8 cellular contexts compared by ENCODE assay signal in the genomic region with DNA sequence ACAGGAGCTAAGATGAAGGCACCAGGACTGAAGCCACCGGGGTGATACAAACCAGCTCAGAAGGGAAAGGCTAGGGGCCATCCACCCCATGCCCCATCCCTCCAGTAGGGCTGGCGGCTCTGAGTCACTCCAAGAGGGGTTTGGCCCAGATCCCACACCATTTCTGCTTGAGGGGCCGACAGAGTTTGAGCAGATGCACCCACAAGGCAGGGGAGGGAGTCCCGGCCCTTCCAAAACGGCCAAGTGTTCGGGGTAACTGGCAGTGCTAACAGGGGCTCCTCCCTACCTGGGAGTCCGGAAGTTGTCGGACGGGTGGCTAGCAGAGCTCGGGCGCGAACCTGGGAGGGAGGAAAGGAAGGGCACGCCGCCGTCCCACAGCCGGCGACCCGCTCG. TPM values are rescaled to one million over a fixed set of nuclear protein-coding genes. Genes with fewer than 3 reads are reported as not detected.
DNase-seq lines count a peak whose midpoint lies in the region; ATAC-seq, FAIRE-seq and TF ChIP-seq lines count a peak whose summit lies in the region.

No MANE protein-coding gene starts in this region.

- intact Hi-C loops in activated B cell treated with CpG ODN at 0.5 μM for 24 hours (cut with micrococcal nuclease) = loop anchor here (1.0 to 5.0 kb wide), 4 partner anchors 11 to 93 kb away; partner anchors contain the start of genes FAM3A, LAGE3, PLXNA3 and RPL10

- peak overlapping the region; percentile 86 for H3K4me3 Mint-ChIP-seq in activated B cell treated with CpG ODN at 0.5 μM for 24 hours

- POLR2A ChIA-PET in activated B cell treated with CpG ODN at 0.5 μM for 24 hours (lab: Charles Lee) = interaction anchor here (0.5 to 3.1 kb wide), 19 partner anchors 10 to 519 kb away, joined by 3 to 34 read pairs (median 6); partner anchors contain the start of genes ATP6AP1, DNASE1L1, EMD and FAM3A

- H3K4me1 ChIP-seq in BE2C (no peaks in the 10 kb centered on the region), neuron (ENCODE audit: insufficient read depth, low read length) (peaks cover 5% of the 10 kb centered on the region)

- DNase-seq in BE2C = peak; percentile 31
- no peak for DNase-seq in GM19239 (ENCODE audit: insufficient read length, low spot score)
- DNase-seq in activated B cell treated with CpG ODN at 0.5 μM for 24 hours = no peak
- peak; percentile 27 for DNase-seq in fibroblast of gingiva (ENCODE audit: low read depth)
- no peak for DNase-seq in H54 (ENCODE audit: insufficient read length, low spot score)
- no peak for DNase-seq in effector CD8-positive, alpha-beta T cell (lab: John Stamatoyannopoulos, UW)

- H3K27me3 ChIP-seq in BE2C (no peaks in the 10 kb centered on the region), neuron (ENCODE audit: insufficient read depth, low read length) (peaks cover 2% of the 10 kb centered on the region)

- FAIRE-seq in GM19239 (lab: Jason Lieb, UNC) (peak; percentile 84), H54 (lab: Jason Lieb, UNC) (no peak)

- H2AFZ ChIP-seq in neuron (ENCODE audit: low read depth, low read length) = no peak overlapping the region

- H3K9me3 Mint-ChIP-seq in activated B cell treated with CpG ODN at 0.5 μM for 24 hours = no peaks in the 10 kb centered on the region

- H3K36me3 ChIP-seq in BE2C (peaks cover 3% of the 10 kb centered on the region), neuron (ENCODE audit: insufficient read depth, low read length) (no peaks in the 10 kb centered on the region)

- no peaks in the 10 kb centered on the region for H3K9me3 ChIP-seq in BE2C
- H3K9me3 ChIP-seq in neuron (ENCODE audit: low read length) = no peaks in the 10 kb centered on the region

- ATAC-seq in HG03457 (IDR thresholded peaks at IDR 0.05; ENCODE audit: unreplicated experiment) = peak; percentile 1
- ATAC-seq in activated B cell treated with CpG ODN at 0.5 μM for 24 hours (ENCODE audit: low read depth) = peak; percentile 5

- TF ChIP-seq CTCF in BE2C (IDR thresholded peaks at IDR 0.05; ENCODE audit: low read depth, low read length) = no peak
- no peak for TF ChIP-seq CTCF in activated B cell treated with CpG ODN at 0.5 μM for 24 hours (IDR thresholded peaks at IDR 0.05)

- H3K36me3 Mint-ChIP-seq in activated B cell treated with CpG ODN at 0.5 μM for 24 hours (ENCODE audit: low read depth) = peaks cover 4% of the 10 kb centered on the region

- H3K27me3 Mint-ChIP-seq in activated B cell treated with CpG ODN at 0.5 μM for 24 hours = no peaks in the 10 kb centered on the region

- CTCF ChIA-PET in activated B cell treated with CpG ODN at 0.5 μM for 24 hours (lab: Charles Lee) = interaction anchor here (0.8 to 1.0 kb wide), 2 partner anchors 27 to 117 kb away, joined by 3 read pairs; no protein-coding TSS in a partner anchor

- no peak for TF ChIP-seq POLR2A in H54 (IDR thresholded peaks at IDR 0.05; ENCODE audit: low read depth, low read length)

- peaks cover 10% of the 10 kb centered on the region for H3K4me1 Mint-ChIP-seq in activated B cell treated with CpG ODN at 0.5 μM for 24 hours

- H3K4me3 ChIP-seq in BE2C (ENCODE audit: low read depth, low read length) (peak overlapping the region; percentile 54), neuron (ENCODE audit: low read length) (peak overlapping the region; percentile 59)

- H3K27ac Mint-ChIP-seq in activated B cell treated with CpG ODN at 0.5 μM for 24 hours = peak overlapping the region; percentile 85

RNA-seq across cellular contexts. Expression of gene SLC10A3, which starts 0.4 kb away (rescaled TPM):
- 20.6 TPM for polyA plus RNA-seq in BE2C (2012; ENCODE audit: insufficient read depth, insufficient read length, low read depth)
- total RNA-seq in activated B cell treated with CpG ODN at 0.5 μM for 24 hours = 13.4 and 17.1 TPM in 2 replicates

RNA-seq across cellular contexts. Expression of gene UBL4A, which starts 3.6 kb away (rescaled TPM):
- polyA plus RNA-seq in BE2C (2012; ENCODE audit: insufficient read depth, insufficient read length, low read depth) = 119 TPM
- total RNA-seq in activated B cell treated with CpG ODN at 0.5 μM for 24 hours = 20.4 and 20.9 TPM in 2 replicates

RNA-seq across cellular contexts. Expression of gene LAGE3, which starts 10.9 kb away (rescaled TPM):
- 92.5 TPM for polyA plus RNA-seq in BE2C (2012; ENCODE audit: insufficient read depth, insufficient read length, low read depth)
- total RNA-seq in activated B cell treated with CpG ODN at 0.5 μM for 24 hours = 16.6 and 18.9 TPM in 2 replicates

RNA-seq across cellular contexts. Expression of gene FAM3A, which starts 26.0 kb away (rescaled TPM):
- polyA plus RNA-seq in BE2C (2012; ENCODE audit: insufficient read depth, insufficient read length, low read depth) = 29.7 TPM
- total RNA-seq in activated B cell treated with CpG ODN at 0.5 μM for 24 hours = 30.0 and 36.1 TPM in 2 replicates

RNA-seq across cellular contexts. Expression of gene PLXNA3, which starts 31.9 kb away (rescaled TPM):
- polyA plus RNA-seq in BE2C (2012; ENCODE audit: insufficient read depth, insufficient read length, low read depth) = 124 TPM
- total RNA-seq in activated B cell treated with CpG ODN at 0.5 μM for 24 hours = 58.9 and 69.5 TPM in 2 replicates

Comparison
In these comparisons a context has a peak if more than half of its experiments do, and no peak if none do; other contexts are left out.
1. DNase-seq: peak in BE2C (single experiment) and fibroblast of gingiva (single experiment); none in GM19239 (single experiment), activated B cell treated with CpG ODN at 0.5 μM for 24 hours (single experiment), H54 (single experiment) and effector CD8-positive, alpha-beta T cell (single experiment).